In genomic region chr13:39931505-39931904, GRCh38 we compare ENCODE assay signal across 17 cellular contexts.
"Had no signal": no experiment of that assay in that cellular context is flagged by ENCODE, and none has a peak within 500 bp of the region (broad histone marks: within the 10 kb centered on the region; RNA-seq: fewer than 3 reads in every experiment).

No MANE protein-coding gene starts in this region.

- ATAC-seq: K562, Panc1, PC-3 had no signal

- H3K4me1 Mint-ChIP-seq: IgD-negative memory B cell had no signal

- DNase-seq: MG63, NCI-H1092 treated with DMSO at 0.1 percent for 48 hours, NCI-H1436, NCI-H187, NCI-H2029, NCI-H2171 treated with DMSO at 0.1 percent for 48 hours, NCI-H345, NCI-H510A treated with DMSO at 0.1 percent for 48 hours, NCI-H526, SHP77, SK-N-SH, SW 1271 had no signal

- H3K9me3 Mint-ChIP-seq: IgD-negative memory B cell had no signal

- H3K27ac ChIP-seq: RWPE1 had no signal

- H3K4me3 Mint-ChIP-seq: IgD-negative memory B cell had no signal

- H3K9ac ChIP-seq: SK-N-SH had no signal

- H3K36me3 ChIP-seq: MG63 had no signal

- H3K27me3 ChIP-seq: MG63 had no signal

- H3K4me2 ChIP-seq: SK-N-SH had no signal

- H3K9me2 ChIP-seq: SK-N-SH had no signal

- H3K4me3 ChIP-seq: K562, MG63 had no signal

- H3K27ac Mint-ChIP-seq: IgD-negative memory B cell had no signal

- H3K9me3 ChIP-seq: MG63, SK-N-SH had no signal
